9 cellular contexts compared by ENCODE assay signal in genomic region chr21:17783816-17784598, GRCh38. TPM values are rescaled to one million over a fixed set of nuclear protein-coding genes. Genes with fewer than 3 reads are reported as not detected.
DNase-seq lines count a peak whose midpoint lies in the region; ATAC-seq, FAIRE-seq and TF ChIP-seq lines count a peak whose summit lies in the region.
"Had no signal": no experiment of that assay in that cellular context is flagged by ENCODE, and none has a peak within 500 bp of the region (broad histone marks: within the 10 kb centered on the region; RNA-seq: fewer than 3 reads in every experiment).

No MANE protein-coding gene starts in this region.

- no peaks in the 10 kb centered on the region for H3K4me1 Mint-ChIP-seq in Calu3 (ENCODE audit: low read depth, unreplicated experiment)

- ATAC-seq in GM21526 (IDR thresholded peaks at IDR 0.05; ENCODE audit: low FRiP score, unreplicated experiment) = peak; percentile 53

- H3K27me3 Mint-ChIP-seq in Calu3 (ENCODE audit: unreplicated experiment) = no peaks in the 10 kb centered on the region

- H3K9me3 ChIP-seq in esophagus squamous epithelium = no peaks in the 10 kb centered on the region

- H3K27me3 ChIP-seq in KMS-11 (ENCODE audit: insufficient read depth, low read depth) (no peaks in the 10 kb centered on the region), esophagus squamous epithelium (no peaks in the 10 kb centered on the region)

- intact Hi-C loops in esophagus squamous epithelium (cut with DNase I) = no loop called here
- intact Hi-C loops in Calu3 (cut with micrococcal nuclease; ENCODE audit: unreplicated experiment) = no loop called here

- no peaks in the 10 kb centered on the region for H3K9me3 Mint-ChIP-seq in Calu3 (ENCODE audit: low read depth, unreplicated experiment)

- BruUV-seq in Calu3 (replicated peaks; lab: Mats Ljungman, UMichigan) = no TSS peak

- CTCF ChIA-PET in Calu3 (lab: Charles Lee) = no interaction called here

- no peak overlapping the region for H3K4me3 Mint-ChIP-seq in Calu3 (ENCODE audit: low read depth, unreplicated experiment)

- H3K36me3 ChIP-seq in KMS-11 (ENCODE audit: insufficient read depth) (no peaks in the 10 kb centered on the region), esophagus squamous epithelium (peaks cover 4 to 37% (median 9%) of the 10 kb centered on the region in 3 donors)

- H3K4me1 ChIP-seq in KMS-11 (ENCODE audit: low read depth, poor library complexity, severe bottlenecking) = peaks cover 99% of the 10 kb centered on the region
- peaks cover 0 to 25% (median 20%) of the 10 kb centered on the region in 3 donors for H3K4me1 ChIP-seq in esophagus squamous epithelium

- H3K4me2 ChIP-seq in KMS-11 = peak overlapping the region; percentile 91

- no peaks in the 10 kb centered on the region for H3K36me3 Mint-ChIP-seq in Calu3 (ENCODE audit: insufficient read depth, unreplicated experiment)

- H4K20me1 ChIP-seq in KMS-11 (ENCODE audit: insufficient read depth) = no peaks in the 10 kb centered on the region

- H3K27ac Mint-ChIP-seq in Calu3 (ENCODE audit: unreplicated experiment) = no peak overlapping the region

- no peak; the same call in none of the 2 replicates for TF ChIP-seq POLR2A in GM12892 (IDR thresholded peaks at IDR 0.05; ENCODE audit: low read depth, low read length)
- TF ChIP-seq POLR2A in esophagus squamous epithelium (IDR thresholded peaks at IDR 0.05) = no peak

- DNase-seq in GM12892 (ENCODE audit: insufficient read length) (no peak), esophagus squamous epithelium (lab: John Stamatoyannopoulos, UW) (no peak), SHP77 treated with DMSO at 0.1 percent for 48 hours (lab: John Stamatoyannopoulos, UW) (no peak), hepatic stellate cell (ENCODE audit: low spot score) (no peak), Calu3 (no peak), NCI-H1105 (lab: John Stamatoyannopoulos, UW) (no peak)

- peak; percentile 77 for FAIRE-seq in GM12892 (lab: Jason Lieb, UNC)
- FAIRE-seq: colon had no signal

- peak overlapping the region; percentile 36; the same call in 1 of the 2 replicates for H3K9ac ChIP-seq in KMS-11

- no peaks in the 10 kb centered on the region for H3K79me2 ChIP-seq in KMS-11 (ENCODE audit: insufficient read depth, low read depth)

- H2AFZ ChIP-seq in KMS-11 (ENCODE audit: low read depth) = peak overlapping the region; percentile 28; the same call in 1 of the 2 replicates

- WGBS in esophagus squamous epithelium, 2 donors = 46 to 65% methylated on average over 5 of the region's 5 CpGs

- TF ChIP-seq CTCF in KMS-11 (conservative IDR thresholded peaks at IDR 0.05; ENCODE audit: low read depth, low read length) = no peak
- TF ChIP-seq CTCF in esophagus squamous epithelium (IDR thresholded peaks at IDR 0.05) = no peak
- no peak for TF ChIP-seq CTCF in Calu3 (IDR thresholded peaks at IDR 0.05; ENCODE audit: unreplicated experiment)

- H3K4me3 ChIP-seq in KMS-11 (IDR thresholded peaks at IDR 0.05; ENCODE audit: insufficient read depth, low read depth, low read length) = no peak overlapping the region
- H3K4me3 ChIP-seq in esophagus squamous epithelium = peak overlapping the region in 1 of 4 donors; percentile 5

- H3K27ac ChIP-seq in KMS-11 (peak overlapping the region; percentile 81), esophagus squamous epithelium (peak overlapping the region in 3 of 4 donors; percentile 31 to 55 (median 39))

RNA-seq across cellular contexts. Expression of gene C21orf91, which starts 35.1 kb away (rescaled TPM):
- 14.0 TPM for polyA plus RNA-seq in GM12892 (2012; ENCODE audit: missing spikeins)
- total RNA-seq in esophagus squamous epithelium (10 to 100 TPM in 3 of 4 donors, 1 to 10 TPM in 1; 4.2 to 16.5 (median 12.8) TPM), Calu3 (2022) (9.6 and 10.6 TPM in 2 replicates)
